Comparison of ENCODE assay signal across 8 cellular contexts in genomic region chr15:63121382-63122001, GRCh38. TPM values are rescaled to one million over a fixed set of nuclear protein-coding genes. Genes with fewer than 3 reads are reported as not detected.
DNase-seq lines count a peak whose midpoint lies in the region; ATAC-seq, FAIRE-seq and TF ChIP-seq lines count a peak whose summit lies in the region.

Gene LACTB (plus strand): TSS chr15:63121861. CDS start chr15:63121872, 11 bp downstream.

- intact Hi-C loops in OCI-LY7 (cut with micrococcal nuclease; ENCODE audit: unreplicated experiment), result loop anchor here (2.0 to 5.0 kb wide), 2 partner anchors 35 to 156 kb away; partner anchors contain the start of genes APH1B and RPS27L

- no peaks in the 10 kb centered on the region for H3K4me1 ChIP-seq in OCI-LY7 (ENCODE audit: insufficient read depth, low read length, poor library complexity, severe bottlenecking)

- H3K4me3 ChIP-seq in OCI-LY7 (ENCODE audit: low read depth, low read length, poor library complexity, severe bottlenecking) (peak within 1 kb of the TSS; percentile 94), epithelial cell of esophagus (ENCODE audit: low read length) (peak within 1 kb of the TSS; percentile 67)

- H3K27ac ChIP-seq in OCI-LY7 (ENCODE audit: low read depth, low read length, poor library complexity, severe bottlenecking), result peak within 1 kb of the TSS; percentile 20

- peak within 1 kb of the TSS; percentile 77 for H3K4me2 ChIP-seq in OCI-LY7 (ENCODE audit: low read length)

- no peaks in the 10 kb centered on the region; the same call in 1 of the 2 replicates for H3K36me3 ChIP-seq in OCI-LY7 (ENCODE audit: insufficient read depth, low read length)

- DNase-seq in COLO829 (ENCODE audit: low spot score) (peak; percentile 51), HTR-8/SVneo (ENCODE audit: insufficient read length, low spot score) (peak; percentile 77), OCI-LY7 (ENCODE audit: low spot score) (peak; percentile 88), activated T-cell treated with anti-CD3 and anti-CD28 coated beads for 4 hours (peak; percentile 59), epithelial cell of esophagus (ENCODE audit: low read depth) (peak; percentile 93), middle frontal gyrus (ENCODE audit: extremely low spot score, low spot score) (peak; percentile 74)
- peak; percentile 64 to 74 for DNase-seq in stimulated activated CD8-positive, alpha-beta memory T cell treated with anti-CD3 and anti-CD28 coated beads, Interleukin-2, amount 100 ng/mL, for 48 hours (ENCODE audit: low read depth in 2 of 2)

- FAIRE-seq in HTR-8/SVneo (lab: Jason Lieb, UNC), result peak; percentile 49

- POLR2A ChIA-PET in OCI-LY7 (lab: Charles Lee), result no interaction called here

- CTCF ChIA-PET in OCI-LY7 (lab: Charles Lee; ENCODE audit: unreplicated experiment), result no interaction called here

- H3K9me2 ChIP-seq in OCI-LY7 (ENCODE audit: insufficient read depth, low read length), result no peaks in the 10 kb centered on the region

- TF ChIP-seq CTCF in OCI-LY7 (conservative IDR thresholded peaks at IDR 0.05; ENCODE audit: low read length) (no peak), epithelial cell of esophagus (IDR thresholded peaks at IDR 0.05; ENCODE audit: insufficient read depth, low read depth, low read length, missing control alignments) (no peak)

- peaks cover 22% of the 10 kb centered on the region for H3K9me3 ChIP-seq in OCI-LY7 (ENCODE audit: low read length)

- H4K20me1 ChIP-seq in OCI-LY7 (ENCODE audit: insufficient read depth, low read length), result no peaks in the 10 kb centered on the region

- H3K79me2 ChIP-seq in OCI-LY7 (ENCODE audit: insufficient read depth, low read depth, low read length), result no peaks in the 10 kb centered on the region

- BruUV-seq in OCI-LY7 (replicated peaks; lab: Mats Ljungman, UMichigan), result no TSS peak

- H2AFZ ChIP-seq in OCI-LY7 (ENCODE audit: low read length), result peak within 1 kb of the TSS; percentile 100

- ATAC-seq in GM21360 (IDR thresholded peaks at IDR 0.05; ENCODE audit: unreplicated experiment), result peak; percentile 58

RNA-seq across cellular contexts. Expression of gene LACTB, which starts in this region (rescaled TPM):
- 3.2 and 5.0 TPM in 2 replicates for total RNA-seq in OCI-LY7 (2014; rRNA removed; shearing (Covaris generic))
- total RNA-seq in OCI-LY7 (2022), result 7.2 and 8.3 TPM in 2 replicates

Comparison
In these comparisons a context has a peak if more than half of its experiments do, and no peak if none do; other contexts are left out.
1. Peak in every context shown above with its lines: DNase-seq, ATAC-seq, H3K4me3 ChIP-seq and H3K27ac ChIP-seq.